8 cellular contexts compared by ENCODE assay signal in genomic region chr20:50731055-50731929, GRCh38.
DNase-seq lines count a peak whose midpoint lies in the region; ATAC-seq lines count a peak whose summit lies in the region.

TSS of gene PARD6B (plus strand) at chr20:50731580. CDS start at chr20:50731787, 207 bp downstream.

- H3K4me1 ChIP-seq in BLaER1 treated with 17β-estradiol and CSF1 and Interleukin-3, amounts not matched to agents 10 nM and 100 nM: peaks cover 10 to 39% (median 28%) of the 10 kb centered on the region in 10 experiments; a peak in 19 of 20 replicates

- peaks cover 0 to 28% (median 0%) of the 10 kb centered on the region in 11 experiments; a peak in 3 of 22 replicates for H4K20me1 ChIP-seq in BLaER1 treated with 17β-estradiol and CSF1 and Interleukin-3, amounts not matched to agents 10 nM and 100 nM

- DNase-seq in NCI-H524 (lab: John Stamatoyannopoulos, UW): peak; percentile 98 to 99
- DNase-seq in activated CD4-positive, alpha-beta T cell treated with anti-CD3 and anti-CD28 coated beads for 4 hours: peak; percentile 100
- DNase-seq in stimulated activated CD4-positive, alpha-beta T cell treated with anti-CD3 and anti-CD28 coated beads, Interleukin-1b, Interleukin-23, amount 100 ng/mL, for 1 hour (ENCODE audit: low read depth in 2 of 2): peak; percentile 98 to 99

- ATAC-seq in GM19328 (IDR thresholded peaks at IDR 0.05; ENCODE audit: unreplicated experiment) (peak; percentile 93), HG03460 (IDR thresholded peaks at IDR 0.05; ENCODE audit: unreplicated experiment) (peak; percentile 85)

- no peaks in the 10 kb centered on the region for H3K9me3 ChIP-seq in BLaER1 treated with 17β-estradiol and CSF1 and Interleukin-3, amounts not matched to agents 10 nM and 100 nM (replicated peaks in 1 of 11)

- H3K9ac ChIP-seq in BLaER1 treated with 17β-estradiol and CSF1 and Interleukin-3, amounts not matched to agents 10 nM and 100 nM: peak within 1 kb of the TSS; percentile 79 to 91 (median 85)

- H3K27me3 ChIP-seq in BLaER1 treated with 17β-estradiol and CSF1 and Interleukin-3, amounts not matched to agents 10 nM and 100 nM: no peaks in the 10 kb centered on the region
- H3K27me3 ChIP-seq in layer of hippocampus (ENCODE audit: control insufficient read depth, insufficient read depth, low read length): no peaks in the 10 kb centered on the region

- peak within 1 kb of the TSS; percentile 79 to 96 (median 89) for H3K4me3 ChIP-seq in BLaER1 treated with 17β-estradiol and CSF1 and Interleukin-3, amounts not matched to agents 10 nM and 100 nM

- H3K27ac ChIP-seq in BLaER1 treated with 17β-estradiol and CSF1 and Interleukin-3, amounts not matched to agents 10 nM and 100 nM: peak within 1 kb of the TSS; percentile 29 to 86 (median 74); a peak in 21 of 22 replicates
- H3K27ac ChIP-seq in cingulate gyrus (ENCODE audit: low read depth, low read length): peak within 1 kb of the TSS; percentile 10
- H3K27ac ChIP-seq in layer of hippocampus (ENCODE audit: low read depth, low read length): peak within 1 kb of the TSS; percentile 63

- H3K36me3 ChIP-seq in BLaER1 treated with 17β-estradiol and CSF1 and Interleukin-3, amounts not matched to agents 10 nM and 100 nM: peaks cover 0 to 11% (median 0%) of the 10 kb centered on the region in 11 experiments; a peak in 5 of 22 replicates

- peak within 1 kb of the TSS; percentile 89 to 98 (median 95) for H3K4me2 ChIP-seq in BLaER1 treated with 17β-estradiol and CSF1 and Interleukin-3, amounts not matched to agents 10 nM and 100 nM

Comparison
In these comparisons a context has a peak if more than half of its experiments do, and no peak if none do; other contexts are left out.
1. Peak in every context shown above with its lines: DNase-seq, ATAC-seq, H3K4me3 ChIP-seq and H3K27ac ChIP-seq.
2. H3K27ac ChIP-seq: peak in every context shown above with its lines; median percentile 74 in BLaER1 treated with 17β-estradiol and CSF1 and Interleukin-3, amounts not matched to agents 10 nM and 100 nM; 63 in layer of hippocampus; 10 in cingulate gyrus.